ENCODE assay signal across 16 cellular contexts in genomic region chr11:129637983-129638776, GRCh38.
DNase-seq lines count a peak whose midpoint lies in the region; ATAC-seq and TF ChIP-seq lines count a peak whose summit lies in the region.
"Had no signal": no experiment of that assay in that cellular context is flagged by ENCODE, and none has a peak within 500 bp of the region (broad histone marks: within the 10 kb centered on the region; RNA-seq: fewer than 3 reads in every experiment).

No MANE protein-coding gene starts in this region.

- TF ChIP-seq POLR2A in esophagus squamous epithelium (IDR thresholded peaks at IDR 0.05) (no peak), upper lobe of left lung (IDR thresholded peaks at IDR 0.05) (no peak)

- WGBS in GM23248 (ENCODE audit: low coverage in 1 of 2, low lambda C conversion rate in 2 of 2, missing lambda C conversion rate in 2 of 2), 2 experiments, result 76% methylated on average over 5 of the region's 5 CpGs
- WGBS in esophagus squamous epithelium, 2 donors, result 58 to 60% methylated on average over 5 of the region's 5 CpGs
- 71 to 77% methylated on average over 5 of the region's 5 CpGs for WGBS in upper lobe of left lung, 2 donors

- H3K9me2 ChIP-seq in GM23248 (ENCODE audit: insufficient read depth), result no peaks in the 10 kb centered on the region

- H3K9ac ChIP-seq in GM23248, result no peak overlapping the region

- H2AFZ ChIP-seq in GM23248, result no peak overlapping the region

- H3K9me3 ChIP-seq in GM23248 (ENCODE audit: low read depth), result no peaks in the 10 kb centered on the region
- no peaks in the 10 kb centered on the region for H3K9me3 ChIP-seq in esophagus squamous epithelium
- H3K9me3 ChIP-seq in upper lobe of left lung, result no peaks in the 10 kb centered on the region
- H3K9me3 ChIP-seq: heart left ventricle, right lobe of liver, thoracic aorta had no signal

- H3K9me3 Mint-ChIP-seq in Calu3 (ENCODE audit: low read depth, unreplicated experiment) (peaks cover 2% of the 10 kb centered on the region), WTC11 (0 out of 2 replicates have a peak, but pooled peaks cover 4% of the 10 kb centered on the region)

- ATAC-seq in WTC11, result no peak
- ATAC-seq in HG02763 (IDR thresholded peaks at IDR 0.05; ENCODE audit: unreplicated experiment), result no peak
- no peak for ATAC-seq in upper lobe of left lung (ENCODE audit: low FRiP score in 2 of 2)
- ATAC-seq: heart left ventricle, right lobe of liver had no signal

- CTCF ChIA-PET in Calu3 (lab: Charles Lee) (interaction anchor here (0.5 kb wide), 1 partner anchor 389 kb away, joined by 3 read pairs; no protein-coding TSS in a partner anchor), WTC11 (lab: Charles Lee) (no interaction called here)

- no peaks in the 10 kb centered on the region for H3K36me3 ChIP-seq in GM23248 (ENCODE audit: low read depth)
- no peaks in the 10 kb centered on the region for H3K36me3 ChIP-seq in esophagus squamous epithelium
- H3K36me3 ChIP-seq in upper lobe of left lung, result no peaks in the 10 kb centered on the region
- H3K36me3 ChIP-seq: heart left ventricle, right lobe of liver, thoracic aorta had no signal

- H3K4me3 Mint-ChIP-seq in Calu3 (ENCODE audit: low read depth, unreplicated experiment), result no peak overlapping the region
- H3K4me3 Mint-ChIP-seq in WTC11, result no peak overlapping the region

- peaks cover 41% of the 10 kb centered on the region for H3K4me1 Mint-ChIP-seq in Calu3 (ENCODE audit: low read depth, unreplicated experiment)
- no peaks in the 10 kb centered on the region for H3K4me1 Mint-ChIP-seq in WTC11

- intact Hi-C loops in Calu3 (cut with micrococcal nuclease; ENCODE audit: unreplicated experiment), result no loop called here
- intact Hi-C loops in esophagus squamous epithelium (cut with DNase I), result no loop called here

- no TSS peak for BruUV-seq in Calu3 (replicated peaks; lab: Mats Ljungman, UMichigan)

- H3K27me3 Mint-ChIP-seq in Calu3 (ENCODE audit: unreplicated experiment) (no peaks in the 10 kb centered on the region), WTC11 (ENCODE audit: low read depth) (no peaks in the 10 kb centered on the region)

- H3K27ac Mint-ChIP-seq in Calu3 (ENCODE audit: unreplicated experiment), result peak overlapping the region; percentile 53
- no peak overlapping the region for H3K27ac Mint-ChIP-seq in WTC11

- peaks cover 24% of the 10 kb centered on the region for H3F3A ChIP-seq in GM23248 (ENCODE audit: insufficient read depth)

- in situ Hi-C loops in GM23248 (cut with MboI), result no loop called here

- TF ChIP-seq CTCF in Calu3 (IDR thresholded peaks at IDR 0.05; ENCODE audit: unreplicated experiment) (no peak), WTC11 (IDR thresholded peaks at IDR 0.05) (no peak), esophagus squamous epithelium (IDR thresholded peaks at IDR 0.05) (no peak), upper lobe of left lung (IDR thresholded peaks at IDR 0.05) (no peak)

- no peak for DNase-seq in Calu3
- peak; percentile 10 for DNase-seq in GM23248
- DNase-seq in WTC11 (ENCODE audit: low spot score), result no peak
- no peak for DNase-seq in esophagus squamous epithelium (lab: John Stamatoyannopoulos, UW)
- DNase-seq in hypothalamus (lab: John Stamatoyannopoulos, UW), result no peak
- no peak for DNase-seq in upper lobe of left lung
- DNase-seq: activated CD4-positive, CD25-positive, alpha-beta regulatory T cell; amygdala; C1 segment of cervical spinal cord; erythroblast; heart left ventricle; NCI-H1694 treated with DMSO at 0.1 percent for 48 hours; right lobe of liver; stimulated activated CD4-positive, alpha-beta T cell treated with anti-CD3 and anti-CD28 coated beads, Interleukin-4, amount 100 ng/mL, for 1 hour had no signal

- H3K4me1 ChIP-seq in GM23248 (ENCODE audit: insufficient read depth) (peaks cover 37% of the 10 kb centered on the region), esophagus squamous epithelium (peaks cover 4 to 79% (median 14%) of the 10 kb centered on the region in 3 donors), upper lobe of left lung (peaks cover 0 to 4% (median 0%) of the 10 kb centered on the region in 4 donors)
- H3K4me1 ChIP-seq: heart left ventricle, right lobe of liver had no signal

- no peaks in the 10 kb centered on the region for H3K27me3 ChIP-seq in GM23248 (replicated peaks; ENCODE audit: insufficient read depth)
- no peaks in the 10 kb centered on the region for H3K27me3 ChIP-seq in esophagus squamous epithelium
- H3K27me3 ChIP-seq in upper lobe of left lung, result no peaks in the 10 kb centered on the region
- H3K27me3 ChIP-seq: right lobe of liver had no signal

- no peak for TF ChIP-seq EP300 in upper lobe of left lung (IDR thresholded peaks at IDR 0.05)

- H4K20me1 ChIP-seq in GM23248 (ENCODE audit: insufficient read depth), result no peaks in the 10 kb centered on the region

- H3K27ac ChIP-seq in GM23248, result no peak overlapping the region
- peak overlapping the region; percentile 66 to 89 (median 78) for H3K27ac ChIP-seq in esophagus squamous epithelium
- no peak overlapping the region for H3K27ac ChIP-seq in upper lobe of left lung
- H3K27ac ChIP-seq: heart left ventricle, right lobe of liver, thoracic aorta had no signal

- H3K36me3 Mint-ChIP-seq in Calu3 (ENCODE audit: insufficient read depth, unreplicated experiment) (peaks cover 7% of the 10 kb centered on the region), WTC11 (no peaks in the 10 kb centered on the region)

- no peak overlapping the region for H3K4me3 ChIP-seq in GM23248
- H3K4me3 ChIP-seq in esophagus squamous epithelium, result no peak overlapping the region
- no peak overlapping the region for H3K4me3 ChIP-seq in upper lobe of left lung
- H3K4me3 ChIP-seq: heart left ventricle, right lobe of liver, thoracic aorta had no signal

- H3K79me2 ChIP-seq in GM23248 (ENCODE audit: insufficient read depth), result no peaks in the 10 kb centered on the region

- no peak overlapping the region for H3K4me2 ChIP-seq in GM23248 (ENCODE audit: unreplicated experiment)

- POLR2A ChIA-PET in WTC11 (lab: Charles Lee), result interaction anchor here (0.6 kb wide), 1 partner anchor 100 kb away, joined by 3 read pairs; no protein-coding TSS in a partner anchor

TF ChIP-seq in WTC11, 78 proteins besides CTCF, POLR2A, EP300 and RAD21:
- TF ChIP-seq HMGA2 (CRISPR knock-in tag; IDR thresholded peaks at IDR 0.05) (peak; percentile 94), PRDM15 (CRISPR knock-in tag; IDR thresholded peaks at IDR 0.05) (no peak), ELF4 (CRISPR knock-in tag; IDR thresholded peaks at IDR 0.05; ENCODE audit: low read depth) (no peak)

Comparison
In these comparisons a context has a peak if more than half of its experiments do, and no peak if none do; other contexts are left out.
1. H3K27ac ChIP-seq: peak in esophagus squamous epithelium (4 of 4); none in GM23248 (single experiment) and upper lobe of left lung (0 of 4).